Comparison of ENCODE assay signal across 1 cellular context in genomic region chr14:77303417-77304156, GRCh38.
TF ChIP-seq lines count a peak whose summit lies in the region.

No MANE protein-coding gene starts in this region.

TF ChIP-seq in HEK293, 187 proteins besides CTCF, POLR2A, EP300 and RAD21 (continued from another document and continues in another):
- TF ChIP-seq, protein P1, sequence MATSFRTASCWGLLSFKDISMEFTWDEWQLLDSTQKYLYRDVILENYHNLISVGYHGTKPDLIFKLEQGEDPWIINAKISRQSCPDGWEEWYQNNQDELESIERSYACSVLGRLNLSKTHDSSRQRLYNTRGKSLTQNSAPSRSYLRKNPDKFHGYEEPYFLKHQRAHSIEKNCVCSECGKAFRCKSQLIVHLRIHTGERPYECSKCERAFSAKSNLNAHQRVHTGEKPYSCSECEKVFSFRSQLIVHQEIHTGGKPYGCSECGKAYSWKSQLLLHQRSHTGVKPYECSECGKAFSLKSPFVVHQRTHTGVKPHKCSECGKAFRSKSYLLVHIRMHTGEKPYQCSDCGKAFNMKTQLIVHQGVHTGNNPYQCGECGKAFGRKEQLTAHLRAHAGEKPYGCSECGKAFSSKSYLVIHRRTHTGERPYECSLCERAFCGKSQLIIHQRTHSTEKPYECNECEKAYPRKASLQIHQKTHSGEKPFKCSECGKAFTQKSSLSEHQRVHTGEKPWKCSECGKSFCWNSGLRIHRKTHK (tag by site-specific recombination; IDR thresholded peaks at IDR 0.05) = no peak
- no peak for TF ChIP-seq KLF9 (tag by site-specific recombination; IDR thresholded peaks at IDR 0.05; ENCODE audit: low read depth)
- no peak for TF ChIP-seq ZNF274 (IDR thresholded peaks at IDR 0.05; ENCODE audit: low read length)
- no peak for TF ChIP-seq ZNF274 (tag by site-specific recombination; IDR thresholded peaks at IDR 0.05; ENCODE audit: borderline replicate concordance)
- TF ChIP-seq ZEB2 (tag by site-specific recombination; IDR thresholded peaks at IDR 0.05) = peak; percentile 79
- TF ChIP-seq ZBTB17 (tag by site-specific recombination; IDR thresholded peaks at IDR 0.05) = peak; percentile 75
- TF ChIP-seq ZNF391 (tag by site-specific recombination; IDR thresholded peaks at IDR 0.05; ENCODE audit: borderline replicate concordance, low read depth) = no peak
- TF ChIP-seq, protein P2, sequence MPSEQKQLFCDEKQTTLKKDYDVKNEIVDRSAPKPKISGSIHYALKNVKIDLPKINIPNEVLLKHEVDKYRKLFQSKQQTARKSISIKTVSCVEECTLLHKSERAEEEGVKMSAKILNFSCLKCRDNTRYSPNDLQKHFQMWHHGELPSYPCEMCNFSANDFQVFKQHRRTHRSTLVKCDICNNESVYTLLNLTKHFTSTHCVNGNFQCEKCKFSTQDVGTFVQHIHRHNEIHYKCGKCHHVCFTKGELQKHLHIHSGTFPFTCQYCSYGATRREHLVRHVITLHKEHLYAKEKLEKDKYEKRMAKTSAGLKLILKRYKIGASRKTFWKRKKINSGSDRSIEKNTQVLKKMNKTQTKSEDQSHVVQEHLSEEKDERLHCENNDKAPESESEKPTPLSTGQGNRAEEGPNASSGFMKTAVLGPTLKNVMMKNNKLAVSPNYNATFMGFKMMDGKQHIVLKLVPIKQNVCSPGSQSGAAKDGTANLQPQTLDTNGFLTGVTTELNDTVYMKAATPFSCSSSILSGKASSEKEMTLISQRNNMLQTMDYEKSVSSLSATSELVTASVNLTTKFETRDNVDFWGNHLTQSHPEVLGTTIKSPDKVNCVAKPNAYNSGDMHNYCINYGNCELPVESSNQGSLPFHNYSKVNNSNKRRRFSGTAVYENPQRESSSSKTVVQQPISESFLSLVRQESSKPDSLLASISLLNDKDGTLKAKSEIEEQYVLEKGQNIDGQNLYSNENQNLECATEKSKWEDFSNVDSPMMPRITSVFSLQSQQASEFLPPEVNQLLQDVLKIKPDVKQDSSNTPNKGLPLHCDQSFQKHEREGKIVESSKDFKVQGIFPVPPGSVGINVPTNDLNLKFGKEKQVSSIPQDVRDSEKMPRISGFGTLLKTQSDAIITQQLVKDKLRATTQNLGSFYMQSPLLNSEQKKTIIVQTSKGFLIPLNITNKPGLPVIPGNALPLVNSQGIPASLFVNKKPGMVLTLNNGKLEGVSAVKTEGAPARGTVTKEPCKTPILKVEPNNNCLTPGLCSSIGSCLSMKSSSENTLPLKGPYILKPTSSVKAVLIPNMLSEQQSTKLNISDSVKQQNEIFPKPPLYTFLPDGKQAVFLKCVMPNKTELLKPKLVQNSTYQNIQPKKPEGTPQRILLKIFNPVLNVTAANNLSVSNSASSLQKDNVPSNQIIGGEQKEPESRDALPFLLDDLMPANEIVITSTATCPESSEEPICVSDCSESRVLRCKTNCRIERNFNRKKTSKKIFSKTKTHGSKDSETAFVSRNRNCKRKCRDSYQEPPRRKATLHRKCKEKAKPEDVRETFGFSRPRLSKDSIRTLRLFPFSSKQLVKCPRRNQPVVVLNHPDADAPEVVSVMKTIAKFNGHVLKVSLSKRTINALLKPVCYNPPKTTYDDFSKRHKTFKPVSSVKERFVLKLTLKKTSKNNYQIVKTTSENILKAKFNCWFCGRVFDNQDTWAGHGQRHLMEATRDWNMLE (tag by site-specific recombination; conservative IDR thresholded peaks at IDR 0.05; ENCODE audit: low read depth) = 0 out of 2 replicates have a peak, but pooled peaks have one; percentile 18
- TF ChIP-seq ZNF664 (tag by site-specific recombination; IDR thresholded peaks at IDR 0.05) = no peak
- TF ChIP-seq, protein P3, sequence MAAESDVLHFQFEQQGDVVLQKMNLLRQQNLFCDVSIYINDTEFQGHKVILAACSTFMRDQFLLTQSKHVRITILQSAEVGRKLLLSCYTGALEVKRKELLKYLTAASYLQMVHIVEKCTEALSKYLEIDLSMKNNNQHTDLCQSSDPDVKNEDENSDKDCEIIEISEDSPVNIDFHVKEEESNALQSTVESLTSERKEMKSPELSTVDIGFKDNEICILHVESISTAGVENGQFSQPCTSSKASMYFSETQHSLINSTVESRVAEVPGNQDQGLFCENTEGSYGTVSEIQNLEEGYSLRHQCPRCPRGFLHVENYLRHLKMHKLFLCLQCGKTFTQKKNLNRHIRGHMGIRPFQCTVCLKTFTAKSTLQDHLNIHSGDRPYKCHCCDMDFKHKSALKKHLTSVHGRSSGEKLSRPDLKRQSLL (tag by site-specific recombination; IDR thresholded peaks at IDR 0.05) = no peak
- no peak for TF ChIP-seq ZNF473 (tag by site-specific recombination; IDR thresholded peaks at IDR 0.05)
- TF ChIP-seq KLF16 (tag by site-specific recombination; IDR thresholded peaks at IDR 0.05) = no peak
- no peak for TF ChIP-seq ZNF501 (tag by site-specific recombination; IDR thresholded peaks at IDR 0.05)
- TF ChIP-seq BCL11A (tag by site-specific recombination; IDR thresholded peaks at IDR 0.05; ENCODE audit: low read depth) = peak; percentile 77; the same call in 1 of the 2 replicates
- no peak for TF ChIP-seq KLF7 (tag by site-specific recombination; IDR thresholded peaks at IDR 0.05; ENCODE audit: borderline replicate concordance)
- TF ChIP-seq BCL11B (tag by site-specific recombination; IDR thresholded peaks at IDR 0.05; ENCODE audit: low read depth) = no peak
- no peak for TF ChIP-seq ZNF549 (tag by site-specific recombination; IDR thresholded peaks at IDR 0.05)
- TF ChIP-seq ZNF571 (tag by site-specific recombination; IDR thresholded peaks at IDR 0.05) = no peak
- TF ChIP-seq ZNF580 (tag by site-specific recombination; IDR thresholded peaks at IDR 0.05) = no peak
- no peak for TF ChIP-seq ZBTB26 (tag by site-specific recombination; optimal IDR thresholded peaks at IDR 0.05)
- TF ChIP-seq GLIS1 (tag by site-specific recombination; IDR thresholded peaks at IDR 0.05) = no peak
- TF ChIP-seq ZBTB21 (tag by site-specific recombination; IDR thresholded peaks at IDR 0.05) = peak; percentile 41; the same call in 1 of the 2 replicates
- no peak for TF ChIP-seq ZNF302 (tag by site-specific recombination; IDR thresholded peaks at IDR 0.05; ENCODE audit: low read depth)
- TF ChIP-seq ZNF202 (tag by site-specific recombination; IDR thresholded peaks at IDR 0.05; ENCODE audit: borderline replicate concordance) = no peak
- peak; percentile 44; the same call in 1 of the 2 replicates for TF ChIP-seq SCRT1 (tag by site-specific recombination; IDR thresholded peaks at IDR 0.05; ENCODE audit: borderline replicate concordance)
- TF ChIP-seq ZNF335 (tag by site-specific recombination; conservative IDR thresholded peaks at IDR 0.05) = peak; percentile 52
- no peak for TF ChIP-seq ZNF175 (tag by site-specific recombination; IDR thresholded peaks at IDR 0.05)
- TF ChIP-seq ZNF561 (tag by site-specific recombination; IDR thresholded peaks at IDR 0.05; ENCODE audit: borderline replicate concordance) = no peak
- TF ChIP-seq ZNF404 (tag by site-specific recombination; IDR thresholded peaks at IDR 0.05) = no peak
- peak; percentile 14 for TF ChIP-seq ZNF654 (tag by site-specific recombination; IDR thresholded peaks at IDR 0.05; ENCODE audit: low read depth)
- TF ChIP-seq ZBTB10 (tag by site-specific recombination; IDR thresholded peaks at IDR 0.05) = no peak
- TF ChIP-seq ZNF560 (tag by site-specific recombination; IDR thresholded peaks at IDR 0.05; ENCODE audit: borderline replicate concordance) = no peak
- TF ChIP-seq, protein P4, sequence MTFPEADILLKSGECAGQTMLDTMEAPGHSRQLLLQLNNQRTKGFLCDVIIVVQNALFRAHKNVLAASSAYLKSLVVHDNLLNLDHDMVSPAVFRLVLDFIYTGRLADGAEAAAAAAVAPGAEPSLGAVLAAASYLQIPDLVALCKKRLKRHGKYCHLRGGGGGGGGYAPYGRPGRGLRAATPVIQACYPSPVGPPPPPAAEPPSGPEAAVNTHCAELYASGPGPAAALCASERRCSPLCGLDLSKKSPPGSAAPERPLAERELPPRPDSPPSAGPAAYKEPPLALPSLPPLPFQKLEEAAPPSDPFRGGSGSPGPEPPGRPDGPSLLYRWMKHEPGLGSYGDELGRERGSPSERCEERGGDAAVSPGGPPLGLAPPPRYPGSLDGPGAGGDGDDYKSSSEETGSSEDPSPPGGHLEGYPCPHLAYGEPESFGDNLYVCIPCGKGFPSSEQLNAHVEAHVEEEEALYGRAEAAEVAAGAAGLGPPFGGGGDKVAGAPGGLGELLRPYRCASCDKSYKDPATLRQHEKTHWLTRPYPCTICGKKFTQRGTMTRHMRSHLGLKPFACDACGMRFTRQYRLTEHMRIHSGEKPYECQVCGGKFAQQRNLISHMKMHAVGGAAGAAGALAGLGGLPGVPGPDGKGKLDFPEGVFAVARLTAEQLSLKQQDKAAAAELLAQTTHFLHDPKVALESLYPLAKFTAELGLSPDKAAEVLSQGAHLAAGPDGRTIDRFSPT (tag by site-specific recombination; IDR thresholded peaks at IDR 0.05) = peak; percentile 89
- TF ChIP-seq SP2 (tag by site-specific recombination; IDR thresholded peaks at IDR 0.05) = 0 out of 2 replicates have a peak, but pooled peaks have one; percentile 11
- TF ChIP-seq IKZF3 (tag by site-specific recombination; IDR thresholded peaks at IDR 0.05) = no peak
- 0 out of 2 replicates have a peak, but pooled peaks have one; percentile 20 for TF ChIP-seq ZNF324 (tag by site-specific recombination; IDR thresholded peaks at IDR 0.05)
- TF ChIP-seq ZNF660 (tag by site-specific recombination; IDR thresholded peaks at IDR 0.05) = peak; percentile 80
- peak; percentile 89 for TF ChIP-seq PRDM10 (tag by site-specific recombination; IDR thresholded peaks at IDR 0.05)
- peak; percentile 41; the same call in 1 of the 2 replicates for TF ChIP-seq KLF10 (tag by site-specific recombination; IDR thresholded peaks at IDR 0.05)
- no peak for TF ChIP-seq ZNF23 (tag by site-specific recombination; IDR thresholded peaks at IDR 0.05; ENCODE audit: borderline replicate concordance)
- TF ChIP-seq ZNF132 (tag by site-specific recombination; IDR thresholded peaks at IDR 0.05; ENCODE audit: borderline replicate concordance) = no peak
- TF ChIP-seq SP3 (tag by site-specific recombination; IDR thresholded peaks at IDR 0.05) = no peak
- no peak for TF ChIP-seq ZNF623 (tag by site-specific recombination; IDR thresholded peaks at IDR 0.05)
